1 cellular context compared by ENCODE assay signal in the genomic region with DNA sequence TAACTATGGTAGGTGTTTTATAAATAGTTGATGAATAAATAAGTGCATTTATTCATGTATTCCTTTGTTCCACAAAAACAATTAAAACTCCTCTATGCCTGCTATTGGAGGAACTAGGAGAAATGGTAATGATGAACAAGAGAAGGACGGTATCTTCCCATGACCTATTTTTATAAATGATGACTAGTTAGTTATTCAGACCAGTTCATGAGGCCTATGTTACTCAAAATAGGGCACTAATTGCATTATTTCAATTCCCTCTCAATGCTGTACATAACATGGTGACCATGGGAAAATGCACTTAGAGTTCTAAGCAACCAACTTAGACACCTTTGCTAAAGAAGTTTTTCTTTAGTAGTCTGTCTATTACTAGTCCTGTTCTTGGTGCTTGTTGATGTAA.
TF ChIP-seq lines count a peak whose summit lies in the region.

No MANE protein-coding gene starts in this region.

TF ChIP-seq in HepG2, 621 proteins besides CTCF, POLR2A, EP300 and RAD21 (continued from another document):
- TF ChIP-seq, protein P1, sequence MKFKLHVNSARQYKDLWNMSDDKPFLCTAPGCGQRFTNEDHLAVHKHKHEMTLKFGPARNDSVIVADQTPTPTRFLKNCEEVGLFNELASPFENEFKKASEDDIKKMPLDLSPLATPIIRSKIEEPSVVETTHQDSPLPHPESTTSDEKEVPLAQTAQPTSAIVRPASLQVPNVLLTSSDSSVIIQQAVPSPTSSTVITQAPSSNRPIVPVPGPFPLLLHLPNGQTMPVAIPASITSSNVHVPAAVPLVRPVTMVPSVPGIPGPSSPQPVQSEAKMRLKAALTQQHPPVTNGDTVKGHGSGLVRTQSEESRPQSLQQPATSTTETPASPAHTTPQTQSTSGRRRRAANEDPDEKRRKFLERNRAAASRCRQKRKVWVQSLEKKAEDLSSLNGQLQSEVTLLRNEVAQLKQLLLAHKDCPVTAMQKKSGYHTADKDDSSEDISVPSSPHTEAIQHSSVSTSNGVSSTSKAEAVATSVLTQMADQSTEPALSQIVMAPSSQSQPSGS (CRISPR knock-in tag; IDR thresholded peaks at IDR 0.05), result no peak
- TF ChIP-seq ZNF225 (CRISPR knock-in tag; IDR thresholded peaks at IDR 0.05) (no peak), ZNF431 (CRISPR knock-in tag; IDR thresholded peaks at IDR 0.05; ENCODE audit: borderline replicate concordance, low read depth) (no peak), PAX8 (CRISPR knock-in tag; IDR thresholded peaks at IDR 0.05; ENCODE audit: borderline replicate concordance) (no peak), ZNF24 (IDR thresholded peaks at IDR 0.05) (no peak), NR2C2 (CRISPR knock-in tag; IDR thresholded peaks at IDR 0.05; ENCODE audit: borderline replicate concordance) (no peak), ZNF746 (CRISPR knock-in tag; IDR thresholded peaks at IDR 0.05) (no peak), ZSCAN22 (CRISPR knock-in tag; IDR thresholded peaks at IDR 0.05) (no peak), FIP1L1 (IDR thresholded peaks at IDR 0.05; ENCODE audit: borderline replicate concordance, insufficient read depth, low read depth, low read length) (no peak), ZKSCAN5 (CRISPR knock-in tag; IDR thresholded peaks at IDR 0.05) (no peak), ZNF430 (CRISPR knock-in tag; IDR thresholded peaks at IDR 0.05) (no peak), ZNF691 (CRISPR knock-in tag; IDR thresholded peaks at IDR 0.05; ENCODE audit: borderline replicate concordance, low read depth) (no peak), PHF21A (CRISPR knock-in tag; IDR thresholded peaks at IDR 0.05) (no peak)
TF ChIP-seq in HepG2: peak in this region for 0.
